Comparison of ENCODE assay signal across 19 cellular contexts in the genomic region with DNA sequence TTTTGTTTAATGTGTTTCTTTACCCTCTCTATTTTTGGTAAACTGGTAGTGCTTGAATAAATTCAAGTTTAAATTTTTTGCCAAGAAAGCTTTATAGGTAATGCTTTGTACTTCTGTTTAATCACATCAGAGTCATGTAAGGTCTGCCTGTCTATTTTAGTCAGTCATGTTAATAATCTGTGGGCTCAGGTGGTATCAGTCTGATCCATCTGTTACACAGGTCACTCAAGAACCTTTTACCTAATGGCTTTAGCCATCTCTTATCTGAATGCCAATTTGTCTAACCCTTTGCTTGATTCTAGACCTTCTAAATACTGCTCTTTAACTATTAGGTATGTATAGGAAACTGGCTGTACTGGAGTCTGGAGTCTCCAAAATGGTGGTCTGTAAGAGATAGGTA. TPM values are rescaled to one million over a fixed set of nuclear protein-coding genes. Genes with fewer than 3 reads are reported as not detected.
DNase-seq lines count a peak whose midpoint lies in the region; ATAC-seq and TF ChIP-seq lines count a peak whose summit lies in the region.
"Had no signal": no experiment of that assay in that cellular context is flagged by ENCODE, and none has a peak within 500 bp of the region (broad histone marks: within the 10 kb centered on the region; RNA-seq: fewer than 3 reads in every experiment).

No MANE protein-coding gene starts in this region.

- H3K36me3 Mint-ChIP-seq in natural killer cell (peaks cover 18% of the 10 kb centered on the region), memory B cell (peaks cover 24% of the 10 kb centered on the region)
- peaks cover 36% of the 10 kb centered on the region for H3K36me3 Mint-ChIP-seq in natural killer cell treated with Interleukin-12 subunit alpha and Interleukin-12 subunit beta and Interleukin-15 and Interleukin-18, amount 100 ng/mL, for 72 hours
- H3K36me3 Mint-ChIP-seq in activated T-helper 17 cell treated with anti-CD3 and anti-CD28 coated beads, Interleukin-2, amount 50 U/mL, for 72 hours (ENCODE audit: low read depth) = peaks cover 94% of the 10 kb centered on the region

- H3K27me3 Mint-ChIP-seq in natural killer cell (ENCODE audit: low read depth in 2 of 2) (no peaks in the 10 kb centered on the region), memory B cell (no peaks in the 10 kb centered on the region)
- no peaks in the 10 kb centered on the region for H3K27me3 Mint-ChIP-seq in natural killer cell treated with Interleukin-12 subunit alpha and Interleukin-12 subunit beta and Interleukin-15 and Interleukin-18, amount 100 ng/mL, for 72 hours
- H3K27me3 Mint-ChIP-seq in activated T-helper 17 cell treated with anti-CD3 and anti-CD28 coated beads, Interleukin-2, amount 50 U/mL, for 72 hours = no peaks in the 10 kb centered on the region

- DNase-seq in natural killer cell = no peak
- no peak for DNase-seq in natural killer cell treated with Interleukin-12 subunit alpha and Interleukin-12 subunit beta and Interleukin-15 and Interleukin-18, amount 100 ng/mL, for 72 hours (ENCODE audit: low spot score)
- no peak for DNase-seq in memory B cell (ENCODE audit: low spot score in 2 of 2)
- no peak for DNase-seq in GOT3 (lab: John Stamatoyannopoulos, UW)
- DNase-seq: GF-D8, KBM-7, NCI-H1105, NCI-H2081, NCI-H446 treated with DMSO at 0.1 percent for 48 hours, NCI-H774, PC-3, RPMI8226, SHP77 treated with DMSO at 0.1 percent for 48 hours had no signal

- TF ChIP-seq CTCF in natural killer cell (IDR thresholded peaks at IDR 0.05) = no peak

- H3K9me3 Mint-ChIP-seq in natural killer cell (no peaks in the 10 kb centered on the region), memory B cell (no peaks in the 10 kb centered on the region)
- no peaks in the 10 kb centered on the region for H3K9me3 Mint-ChIP-seq in natural killer cell treated with Interleukin-12 subunit alpha and Interleukin-12 subunit beta and Interleukin-15 and Interleukin-18, amount 100 ng/mL, for 72 hours
- H3K9me3 Mint-ChIP-seq in activated T-helper 17 cell treated with anti-CD3 and anti-CD28 coated beads, Interleukin-2, amount 50 U/mL, for 72 hours = no peaks in the 10 kb centered on the region
- H3K9me3 Mint-ChIP-seq: GM23338 had no signal

- no peak for ATAC-seq in natural killer cell
- ATAC-seq in natural killer cell treated with Interleukin-12 subunit alpha and Interleukin-12 subunit beta and Interleukin-15 and Interleukin-18, amount 100 ng/mL, for 72 hours = no peak
- no peak for ATAC-seq in activated T-helper 17 cell treated with anti-CD3 and anti-CD28 coated beads, Interleukin-2, amount 50 U/mL, for 72 hours (replicated peaks)
- ATAC-seq in memory B cell (ENCODE audit: low read depth) = no peak
- ATAC-seq in HG03521 (IDR thresholded peaks at IDR 0.05; ENCODE audit: unreplicated experiment) = no peak
- ATAC-seq in HG02852 (IDR thresholded peaks at IDR 0.05; ENCODE audit: unreplicated experiment) = no peak
- ATAC-seq: GM23338, HCT116, PC-3, SK-N-SH treated with all-trans-retinoic acid at 6 μM for 48 hours had no signal

- H3K27ac Mint-ChIP-seq in natural killer cell (peak overlapping the region; percentile 52 to 55), memory B cell (peak overlapping the region; percentile 8)
- peak overlapping the region in 1 of 2 donors; percentile 75 for H3K27ac Mint-ChIP-seq in natural killer cell treated with Interleukin-12 subunit alpha and Interleukin-12 subunit beta and Interleukin-15 and Interleukin-18, amount 100 ng/mL, for 72 hours
- peak overlapping the region; percentile 10 for H3K27ac Mint-ChIP-seq in activated T-helper 17 cell treated with anti-CD3 and anti-CD28 coated beads, Interleukin-2, amount 50 U/mL, for 72 hours
- H3K27ac Mint-ChIP-seq: GM23338 had no signal

- intact Hi-C loops in natural killer cell (cut with micrococcal nuclease) = no loop called here

- no peak overlapping the region for H3K4me3 Mint-ChIP-seq in natural killer cell
- H3K4me3 Mint-ChIP-seq in natural killer cell treated with Interleukin-12 subunit alpha and Interleukin-12 subunit beta and Interleukin-15 and Interleukin-18, amount 100 ng/mL, for 72 hours = no peak overlapping the region
- no peak overlapping the region for H3K4me3 Mint-ChIP-seq in activated T-helper 17 cell treated with anti-CD3 and anti-CD28 coated beads, Interleukin-2, amount 50 U/mL, for 72 hours
- H3K4me3 Mint-ChIP-seq in memory B cell = no peak overlapping the region
- H3K4me3 Mint-ChIP-seq: GM23338 had no signal

- H3K4me1 Mint-ChIP-seq in natural killer cell (peaks cover 16 to 17% of the 10 kb centered on the region in 2 donors), memory B cell (peaks cover 19% of the 10 kb centered on the region)
- H3K4me1 Mint-ChIP-seq in natural killer cell treated with Interleukin-12 subunit alpha and Interleukin-12 subunit beta and Interleukin-15 and Interleukin-18, amount 100 ng/mL, for 72 hours (ENCODE audit: low read depth in 2 of 2) = peaks cover 11 to 13% of the 10 kb centered on the region in 2 donors
- H3K4me1 Mint-ChIP-seq in activated T-helper 17 cell treated with anti-CD3 and anti-CD28 coated beads, Interleukin-2, amount 50 U/mL, for 72 hours = peaks cover 10% of the 10 kb centered on the region
- H3K4me1 Mint-ChIP-seq: GM23338 had no signal

RNA-seq across cellular contexts. Expression of gene MDM4, which starts 16.6 kb away (rescaled TPM):
- total RNA-seq in natural killer cell = 100 to 1,000 TPM; 295 to 324 (median 296) TPM
- 100 to 1,000 TPM; 104 to 151 TPM for total RNA-seq in natural killer cell treated with Interleukin-12 subunit alpha and Interleukin-12 subunit beta and Interleukin-15 and Interleukin-18, amount 100 ng/mL, for 72 hours
- 100 to 1,000 TPM in 1 of 2 donors, 10 to 100 TPM in 1; 71.3 to 130 TPM for total RNA-seq in activated T-helper 17 cell treated with anti-CD3 and anti-CD28 coated beads, Interleukin-2, amount 50 U/mL, for 72 hours

RNA-seq across cellular contexts. Expression of gene PIK3C2B, which starts 38.2 kb away (rescaled TPM):
- 10 to 100 TPM; 18.1 to 34.8 (median 29.5) TPM for total RNA-seq in natural killer cell
- total RNA-seq in natural killer cell treated with Interleukin-12 subunit alpha and Interleukin-12 subunit beta and Interleukin-15 and Interleukin-18, amount 100 ng/mL, for 72 hours = 10 to 100 TPM; 14.2 to 28.7 TPM
- total RNA-seq in activated T-helper 17 cell treated with anti-CD3 and anti-CD28 coated beads, Interleukin-2, amount 50 U/mL, for 72 hours = 10 to 100 TPM; 31.0 to 67.6 TPM
